Comparison of ENCODE assay signal across 8 cellular contexts in the genomic region with DNA sequence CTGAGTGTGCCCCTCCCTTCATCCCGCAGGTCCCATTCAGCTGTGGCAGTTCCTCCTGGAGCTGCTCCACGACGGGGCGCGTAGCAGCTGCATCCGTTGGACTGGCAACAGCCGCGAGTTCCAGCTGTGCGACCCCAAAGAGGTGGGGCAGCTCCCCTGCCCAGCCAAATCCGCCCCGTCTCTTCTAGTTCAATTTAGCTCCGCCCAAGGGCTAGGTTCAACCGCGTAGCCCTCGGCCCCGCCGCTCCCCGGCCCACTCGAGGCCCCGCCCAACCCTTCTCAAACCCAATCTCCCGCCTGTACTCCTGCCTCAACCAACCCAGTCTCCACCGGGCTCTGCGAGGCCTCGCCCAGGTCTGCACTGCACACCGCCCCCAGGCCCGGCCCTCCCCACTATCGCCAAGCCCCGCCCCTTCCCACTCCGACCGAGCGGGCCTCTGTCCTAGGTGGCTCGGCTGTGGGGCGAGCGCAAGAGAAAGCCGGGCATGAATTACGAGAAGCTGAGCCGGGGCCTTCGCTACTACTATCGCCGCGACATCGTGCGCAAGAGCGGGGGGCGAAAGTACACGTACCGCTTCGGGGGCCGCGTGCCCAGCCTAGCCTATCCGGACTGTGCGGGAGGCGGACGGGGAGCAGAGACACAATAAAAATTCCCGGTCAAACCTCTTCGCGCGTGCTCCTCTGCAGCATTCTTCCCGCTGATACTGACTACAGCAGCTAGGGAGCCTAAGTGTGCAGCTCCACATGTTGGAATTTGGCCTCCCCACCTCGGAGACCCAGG. TPM values are rescaled to one million over a fixed set of nuclear protein-coding genes. Genes with fewer than 3 reads are reported as not detected.
DNase-seq lines count a peak whose midpoint lies in the region; TF ChIP-seq lines count a peak whose summit lies in the region.

No MANE protein-coding gene starts in this region.

- H3K4me3 Mint-ChIP-seq in CD8-positive, alpha-beta memory T cell, result peak overlapping the region; percentile 79 to 93 (median 90)
- H3K4me3 Mint-ChIP-seq in endodermal cell (peak overlapping the region; percentile 63), mesothelial cell of epicardium (peak overlapping the region; percentile 76)

- 1 to 2% methylated on average over 29 to 60 of the region's 60 CpGs for WGBS in endodermal cell (ENCODE audit: insufficient coverage in 1 of 2, insufficient read length in 1 of 2), 2 experiments

- CTCF ChIA-PET in CD8-positive, alpha-beta memory T cell (lab: Charles Lee), result interaction anchor here (0.9 to 1.2 kb wide), 2 partner anchors 95 to 103 kb away, joined by 3 to 4 read pairs; no protein-coding TSS in a partner anchor

- peak; percentile 88 to 96 (median 95) for DNase-seq in CD8-positive, alpha-beta memory T cell
- DNase-seq in GM20000 (ENCODE audit: low spot score) (peak; percentile 97), HT1080 (ENCODE audit: low read depth) (peak; percentile 83), NOMO-1 treated with dmso at 0.1 percent for 144 hours (lab: John Stamatoyannopoulos, UW; ENCODE audit: unreplicated experiment) (peak; percentile 99), endodermal cell (peak; percentile 99), mesothelial cell of epicardium (ENCODE audit: low spot score in 2 of 2, unreplicated experiment in 2 of 2) (peak; percentile 78 to 85)
- peak; percentile 85 for DNase-seq in activated CD8-positive, alpha-beta memory T cell treated with anti-CD3 and anti-CD28 coated beads, Interleukin-2, amount 50 U/mL, for 1 hour (ENCODE audit: extremely low read depth)
- peak; percentile 82 for DNase-seq in stimulated activated CD8-positive, alpha-beta memory T cell treated with anti-CD3 and anti-CD28 coated beads, Interleukin-15, amount 100 ng/mL, for 24 hours (ENCODE audit: low read depth)

- no peaks in the 10 kb centered on the region for H3K9me3 Mint-ChIP-seq in CD8-positive, alpha-beta memory T cell
- no peaks in the 10 kb centered on the region for H3K9me3 Mint-ChIP-seq in endodermal cell
- no peaks in the 10 kb centered on the region for H3K9me3 Mint-ChIP-seq in mesothelial cell of epicardium

- POLR2A ChIA-PET in CD8-positive, alpha-beta memory T cell (lab: Charles Lee), result interaction anchor here (0.7 to 1.3 kb wide), 3 partner anchors 32 to 376 kb away, joined by 3 read pairs; a partner anchor contains a TSS

- H3K9me3 ChIP-seq in CD8-positive, alpha-beta memory T cell (ENCODE audit: low read length), result no peaks in the 10 kb centered on the region
- no peaks in the 10 kb centered on the region for H3K9me3 ChIP-seq in endodermal cell (ENCODE audit: control insufficient read depth, low read length)

- H3K27ac Mint-ChIP-seq in CD8-positive, alpha-beta memory T cell, result peak overlapping the region; percentile 78 to 96 (median 92)
- H3K27ac Mint-ChIP-seq in endodermal cell, result peak overlapping the region; percentile 92
- peak overlapping the region; percentile 95 for H3K27ac Mint-ChIP-seq in mesothelial cell of epicardium

- peaks cover 0 to 14% (median 0%) of the 10 kb centered on the region in 3 donors for H3K36me3 Mint-ChIP-seq in CD8-positive, alpha-beta memory T cell
- H3K36me3 Mint-ChIP-seq in endodermal cell (ENCODE audit: low read depth) (no peaks in the 10 kb centered on the region), mesothelial cell of epicardium (no peaks in the 10 kb centered on the region)

- no peaks in the 10 kb centered on the region for H3K27me3 ChIP-seq in CD8-positive, alpha-beta memory T cell (ENCODE audit: insufficient read depth, low read length, poor library complexity, severe bottlenecking)
- no peaks in the 10 kb centered on the region for H3K27me3 ChIP-seq in endodermal cell (ENCODE audit: control insufficient read depth, insufficient read depth, low read length, poor library complexity, severe bottlenecking)

- H3K27ac ChIP-seq in CD8-positive, alpha-beta memory T cell (ENCODE audit: low read depth, low read length), result peak overlapping the region; percentile 77
- H3K27ac ChIP-seq in endodermal cell (ENCODE audit: low read depth, low read length), result peak overlapping the region; percentile 27

- H3K27me3 Mint-ChIP-seq in CD8-positive, alpha-beta memory T cell, result no peaks in the 10 kb centered on the region
- H3K27me3 Mint-ChIP-seq in endodermal cell (ENCODE audit: insufficient read depth) (peaks cover 6% of the 10 kb centered on the region), mesothelial cell of epicardium (ENCODE audit: low read depth) (no peaks in the 10 kb centered on the region)

- peaks cover 43 to 50% (median 44%) of the 10 kb centered on the region in 3 donors for H3K4me1 Mint-ChIP-seq in CD8-positive, alpha-beta memory T cell
- H3K4me1 Mint-ChIP-seq in endodermal cell, result peaks cover 17% of the 10 kb centered on the region
- H3K4me1 Mint-ChIP-seq in mesothelial cell of epicardium, result peaks cover 25% of the 10 kb centered on the region

- peak overlapping the region; percentile 87 for H3K4me3 ChIP-seq in CD8-positive, alpha-beta memory T cell (ENCODE audit: low read length)
- peak overlapping the region; percentile 79 for H3K4me3 ChIP-seq in endodermal cell (ENCODE audit: low read length)

- H3K4me1 ChIP-seq in CD8-positive, alpha-beta memory T cell (ENCODE audit: insufficient read depth, low read length), result peaks cover 47% of the 10 kb centered on the region
- no peaks in the 10 kb centered on the region for H3K4me1 ChIP-seq in endodermal cell (ENCODE audit: control insufficient read depth, insufficient read depth, low read length)

- H3K36me3 ChIP-seq in CD8-positive, alpha-beta memory T cell (ENCODE audit: insufficient read depth, low read length), result no peaks in the 10 kb centered on the region
- no peaks in the 10 kb centered on the region for H3K36me3 ChIP-seq in endodermal cell (ENCODE audit: control insufficient read depth, insufficient read depth, low read length)

- no peak overlapping the region for H3K9ac ChIP-seq in endodermal cell (ENCODE audit: extremely low read depth, low read length, poor library complexity, severe bottlenecking)

- TF ChIP-seq CTCF in GM20000 (IDR thresholded peaks at IDR 0.05; ENCODE audit: extremely low read depth, missing control alignments) (no peak), endodermal cell (conservative IDR thresholded peaks at IDR 0.05) (no peak), mesothelial cell of epicardium (IDR thresholded peaks at IDR 0.05; ENCODE audit: unreplicated experiment) (no peak)

RNA-seq across cellular contexts. Expression of a gene that starts 2.9 kb away (rescaled TPM):
- 1 to 10 TPM; 1.2 TPM for total RNA-seq in CD8-positive, alpha-beta memory T cell
- 1.4 TPM for polyA plus RNA-seq in CD8-positive, alpha-beta memory T cell
- 0.50 and 2.5 TPM in 2 replicates for total RNA-seq in HT1080 (2014; rRNA removed; shearing (Covaris generic))
- polyA plus RNA-seq in HT1080 (2015; cell fraction: cytosol; rRNA removed), result 0.91 and 2.1 TPM in 2 replicates
- 0.88 TPM in 1 of 2 replicates, not detected in the other for polyA plus RNA-seq in HT1080 (2015; cell fraction: nucleus; rRNA removed)
- 1 to 10 TPM; 1.2 to 1.3 TPM for total RNA-seq in endodermal cell
- polyA plus RNA-seq in endodermal cell (2013, experiment 1 of 2), result 2.8 TPM
- polyA plus RNA-seq in endodermal cell (2013, experiment 2 of 2), result 2.3 TPM
- total RNA-seq in mesothelial cell of epicardium, result 1.4 to 2.1 TPM (median 1.5 TPM) in 3 replicates

RNA-seq across cellular contexts. Expression of a gene that starts 3.7 kb away (rescaled TPM):
- 100 to 1,000 TPM; 433 to 452 TPM for total RNA-seq in CD8-positive, alpha-beta memory T cell
- polyA plus RNA-seq in CD8-positive, alpha-beta memory T cell, result 753 TPM
- 551 and 688 TPM in 2 replicates for total RNA-seq in HT1080 (2014; rRNA removed; shearing (Covaris generic))
- polyA plus RNA-seq in HT1080 (2015; cell fraction: cytosol; rRNA removed), result 298 and 348 TPM in 2 replicates
- polyA plus RNA-seq in HT1080 (2015; cell fraction: nucleus; rRNA removed), result 136 and 154 TPM in 2 replicates
- 100 to 1,000 TPM; 401 to 445 TPM for total RNA-seq in endodermal cell
- polyA plus RNA-seq in endodermal cell (2013, experiment 1 of 2), result 515 TPM
- 477 TPM for polyA plus RNA-seq in endodermal cell (2013, experiment 2 of 2)
- total RNA-seq in mesothelial cell of epicardium, result 273 to 293 TPM (median 284 TPM) in 3 replicates

RNA-seq across cellular contexts. Expression of a gene that starts 15.6 kb away (rescaled TPM):
- 100 to 1,000 TPM; 109 to 116 TPM for total RNA-seq in CD8-positive, alpha-beta memory T cell
- polyA plus RNA-seq in CD8-positive, alpha-beta memory T cell, result 62.4 TPM
- total RNA-seq in HT1080 (2014; rRNA removed; shearing (Covaris generic)), result 71.9 and 93.9 TPM in 2 replicates
- polyA plus RNA-seq in HT1080 (2015; cell fraction: cytosol; rRNA removed), result 60.8 and 74.9 TPM in 2 replicates
- 73.1 and 76.0 TPM in 2 replicates for polyA plus RNA-seq in HT1080 (2015; cell fraction: nucleus; rRNA removed)
- total RNA-seq in endodermal cell, result 10 to 100 TPM; 81.1 to 89.2 TPM
- 68.5 TPM for polyA plus RNA-seq in endodermal cell (2013, experiment 1 of 2)
- polyA plus RNA-seq in endodermal cell (2013, experiment 2 of 2), result 64.3 TPM
- total RNA-seq in mesothelial cell of epicardium, result 63.7 to 70.6 TPM (median 66.4 TPM) in 3 replicates

RNA-seq across cellular contexts. Expression of a gene that starts 21.9 kb away (rescaled TPM):
- under 1 TPM in 1 of 2 experiments, not detected in 1; 0.22 TPM for total RNA-seq in CD8-positive, alpha-beta memory T cell
- polyA plus RNA-seq in CD8-positive, alpha-beta memory T cell, result not detected
- total RNA-seq in HT1080 (2014; rRNA removed; shearing (Covaris generic)), result not detected in 2 replicates
- polyA plus RNA-seq in HT1080 (2015; cell fraction: cytosol; rRNA removed), result 0.06 TPM in 1 of 2 replicates, not detected in the other
- not detected in 2 replicates for polyA plus RNA-seq in HT1080 (2015; cell fraction: nucleus; rRNA removed)
- total RNA-seq in endodermal cell (under 1 TPM; 0.37 to 0.46 TPM), mesothelial cell of epicardium (1.8 to 2.3 TPM (median 2.0 TPM) in 3 replicates)
- polyA plus RNA-seq in endodermal cell (2013, experiment 1 of 2), result not detected
- 0.29 TPM for polyA plus RNA-seq in endodermal cell (2013, experiment 2 of 2)

RNA-seq across cellular contexts. Expression of a gene that starts 31.9 kb away (rescaled TPM):
- 10 to 100 TPM; 37.3 to 39.3 TPM for total RNA-seq in CD8-positive, alpha-beta memory T cell
- 6.7 TPM for polyA plus RNA-seq in CD8-positive, alpha-beta memory T cell
- 19.7 and 21.1 TPM in 2 replicates for total RNA-seq in HT1080 (2014; rRNA removed; shearing (Covaris generic))
- polyA plus RNA-seq in HT1080 (2015; cell fraction: cytosol; rRNA removed), result 8.8 and 9.8 TPM in 2 replicates
- polyA plus RNA-seq in HT1080 (2015; cell fraction: nucleus; rRNA removed), result 42.6 and 43.6 TPM in 2 replicates
- total RNA-seq in endodermal cell (10 to 100 TPM; 32.4 to 33.7 TPM), mesothelial cell of epicardium (28.7 to 33.8 TPM (median 29.0 TPM) in 3 replicates)
- polyA plus RNA-seq in endodermal cell (2013, experiment 1 of 2), result 29.8 TPM
- polyA plus RNA-seq in endodermal cell (2013, experiment 2 of 2), result 25.0 TPM

Comparison
In these comparisons a context has a peak if more than half of its experiments do, and no peak if none do; other contexts are left out.
1. Peak in every context shown above with its lines: DNase-seq, H3K4me3 ChIP-seq and H3K27ac ChIP-seq.